10 cellular contexts compared by ENCODE assay signal in genomic region chr17:57915532-57915931, GRCh38. TPM values are rescaled to one million over a fixed set of nuclear protein-coding genes. Genes with fewer than 3 reads are reported as not detected.
DNase-seq lines count a peak whose midpoint lies in the region; ATAC-seq and TF ChIP-seq lines count a peak whose summit lies in the region.
"Had no signal": no experiment of that assay in that cellular context is flagged by ENCODE, and none has a peak within 500 bp of the region (broad histone marks: within the 10 kb centered on the region; RNA-seq: fewer than 3 reads in every experiment).

No MANE protein-coding gene starts in this region.

- peaks cover 40% of the 10 kb centered on the region for H3K4me1 Mint-ChIP-seq in endothelial cell (ENCODE audit: unreplicated experiment)
- H3K4me1 Mint-ChIP-seq in mesothelial cell of epicardium: peaks cover 60% of the 10 kb centered on the region
- H3K4me1 Mint-ChIP-seq in type B pancreatic cell (ENCODE audit: unreplicated experiment): peaks cover 73% of the 10 kb centered on the region
- no peaks in the 10 kb centered on the region for H3K4me1 Mint-ChIP-seq in activated T-cell treated with anti-CD3 and anti-CD28 coated beads, Interleukin-2, amount 50 U/mL, for 4 hours (ENCODE audit: low read depth)

- H3K27me3 Mint-ChIP-seq in endothelial cell (ENCODE audit: unreplicated experiment): peaks cover 5% of the 10 kb centered on the region
- no peaks in the 10 kb centered on the region for H3K27me3 Mint-ChIP-seq in mesothelial cell of epicardium (ENCODE audit: low read depth)
- no peaks in the 10 kb centered on the region for H3K27me3 Mint-ChIP-seq in type B pancreatic cell
- no peaks in the 10 kb centered on the region for H3K27me3 Mint-ChIP-seq in activated T-cell treated with anti-CD3 and anti-CD28 coated beads, Interleukin-2, amount 50 U/mL, for 4 hours (ENCODE audit: low read depth)
- H3K27me3 Mint-ChIP-seq: stimulated activated naive CD8-positive, alpha-beta T cell treated with anti-CD3 and anti-CD28 coated beads, Interleukin-15, Interleukin-2, amounts not matched to agents 100 ng/mL and 50 ng/mL, for 24 hours had no signal

- H3K27ac Mint-ChIP-seq in endothelial cell (ENCODE audit: unreplicated experiment) (peak overlapping the region; percentile 74), mesothelial cell of epicardium (peak overlapping the region; percentile 82), type B pancreatic cell (peak overlapping the region; percentile 86)
- H3K27ac Mint-ChIP-seq: stimulated activated naive CD8-positive, alpha-beta T cell treated with anti-CD3 and anti-CD28 coated beads, Interleukin-15, Interleukin-2, amounts not matched to agents 100 ng/mL and 50 ng/mL, for 24 hours had no signal

- no peaks in the 10 kb centered on the region for H3K9me3 Mint-ChIP-seq in endothelial cell (ENCODE audit: unreplicated experiment)
- H3K9me3 Mint-ChIP-seq in mesothelial cell of epicardium: no peaks in the 10 kb centered on the region
- no peaks in the 10 kb centered on the region for H3K9me3 Mint-ChIP-seq in type B pancreatic cell
- no peaks in the 10 kb centered on the region for H3K9me3 Mint-ChIP-seq in activated T-cell treated with anti-CD3 and anti-CD28 coated beads, Interleukin-2, amount 50 U/mL, for 4 hours
- H3K9me3 Mint-ChIP-seq: stimulated activated naive CD8-positive, alpha-beta T cell treated with anti-CD3 and anti-CD28 coated beads, Interleukin-15, Interleukin-2, amounts not matched to agents 100 ng/mL and 50 ng/mL, for 24 hours had no signal

- TF ChIP-seq CTCF in endothelial cell (IDR thresholded peaks at IDR 0.05; ENCODE audit: unreplicated experiment): no peak
- TF ChIP-seq CTCF in mesothelial cell of epicardium (IDR thresholded peaks at IDR 0.05; ENCODE audit: unreplicated experiment): no peak
- TF ChIP-seq CTCF in type B pancreatic cell (conservative IDR thresholded peaks at IDR 0.05): no peak

- no peak for ATAC-seq in activated T-cell treated with anti-CD3 and anti-CD28 coated beads, Interleukin-2, amount 50 U/mL, for 4 hours
- ATAC-seq in HG02610 (IDR thresholded peaks at IDR 0.05; ENCODE audit: unreplicated experiment): no peak

- no peaks in the 10 kb centered on the region for H3K36me3 Mint-ChIP-seq in endothelial cell (ENCODE audit: low read depth, unreplicated experiment)
- H3K36me3 Mint-ChIP-seq in mesothelial cell of epicardium: no peaks in the 10 kb centered on the region
- H3K36me3 Mint-ChIP-seq in type B pancreatic cell: no peaks in the 10 kb centered on the region
- no peaks in the 10 kb centered on the region for H3K36me3 Mint-ChIP-seq in activated T-cell treated with anti-CD3 and anti-CD28 coated beads, Interleukin-2, amount 50 U/mL, for 4 hours (ENCODE audit: insufficient read depth)

- DNase-seq in NCI-H82 (lab: John Stamatoyannopoulos, UW): peak; percentile 86
- DNase-seq in endothelial cell (ENCODE audit: low spot score): no peak
- no peak for DNase-seq in mesothelial cell of epicardium (ENCODE audit: low spot score in 2 of 2, unreplicated experiment in 2 of 2)
- DNase-seq in type B pancreatic cell (ENCODE audit: extremely low spot score, unreplicated experiment): no peak
- DNase-seq in activated T-cell treated with anti-CD3 and anti-CD28 coated beads, Interleukin-2, amount 50 U/mL, for 4 hours: no peak
- DNase-seq in UCSD-AML1 (lab: John Stamatoyannopoulos, UW; ENCODE audit: unreplicated experiment): no peak
- DNase-seq: DND-41, NCI-H1694 had no signal

- H3K4me3 Mint-ChIP-seq in endothelial cell (ENCODE audit: unreplicated experiment) (no peak overlapping the region), mesothelial cell of epicardium (peak overlapping the region; percentile 25), type B pancreatic cell (peak overlapping the region; percentile 31)
- H3K4me3 Mint-ChIP-seq in activated T-cell treated with anti-CD3 and anti-CD28 coated beads, Interleukin-2, amount 50 U/mL, for 4 hours: no peak overlapping the region
- H3K4me3 Mint-ChIP-seq: stimulated activated naive CD8-positive, alpha-beta T cell treated with anti-CD3 and anti-CD28 coated beads, Interleukin-15, Interleukin-2, amounts not matched to agents 100 ng/mL and 50 ng/mL, for 24 hours had no signal

RNA-seq across cellular contexts. Expression of gene CUEDC1, which starts 39.7 kb away (rescaled TPM):
- total RNA-seq in endothelial cell (ENCODE audit: unreplicated experiment): 13.3 TPM
- 37.0 to 38.7 TPM (median 37.8 TPM) in 3 replicates for total RNA-seq in mesothelial cell of epicardium
- total RNA-seq in type B pancreatic cell (ENCODE audit: low replicate concordance): 29.8 and 31.3 TPM in 2 replicates
- under 1 TPM; 0.41 to 0.63 (median 0.58) TPM for total RNA-seq in activated T-cell treated with anti-CD3 and anti-CD28 coated beads, Interleukin-2, amount 50 U/mL, for 4 hours

Comparison
In these comparisons a context has a peak if more than half of its experiments do, and no peak if none do; other contexts are left out.
1. H3K4me3 Mint-ChIP-seq: peak in mesothelial cell of epicardium (single experiment) and type B pancreatic cell (single experiment); none in endothelial cell (single experiment) and activated T-cell treated with anti-CD3 and anti-CD28 coated beads, Interleukin-2, amount 50 U/mL, for 4 hours (single experiment).
2. Peak in every context shown above with its lines, with median percentiles within 50 percentile points of each other: H3K27ac Mint-ChIP-seq.